9 cellular contexts compared by ENCODE assay signal in genomic region chr6:167501831-167502385, GRCh38.
DNase-seq lines count a peak whose midpoint lies in the region; ATAC-seq and TF ChIP-seq lines count a peak whose summit lies in the region.
"Had no signal": no experiment of that assay in that cellular context is flagged by ENCODE, and none has a peak within 500 bp of the region (broad histone marks: within the 10 kb centered on the region; RNA-seq: fewer than 3 reads in every experiment).

No MANE protein-coding gene starts in this region.

- peaks cover 16% of the 10 kb centered on the region for H3K27me3 Mint-ChIP-seq in osteocyte (ENCODE audit: unreplicated experiment)
- H3K27me3 Mint-ChIP-seq: activated naive CD8-positive, alpha-beta T cell had no signal

- ATAC-seq in foreskin keratinocyte (no peak), HG03196 (IDR thresholded peaks at IDR 0.05; ENCODE audit: unreplicated experiment) (no peak)

- peak; percentile 17 for DNase-seq in NCI-H187 treated with DMSO at 0.1 percent for 48 hours (lab: John Stamatoyannopoulos, UW)
- DNase-seq in NCI-H187 (lab: John Stamatoyannopoulos, UW), result no peak
- DNase-seq in MV-4-11 (lab: John Stamatoyannopoulos, UW), result peak; percentile 24
- peak; percentile 54 for DNase-seq in dermis blood vessel endothelial cell
- DNase-seq in osteocyte (ENCODE audit: extremely low spot score, unreplicated experiment), result no peak
- DNase-seq in foreskin keratinocyte, result no peak
- DNase-seq in cortex of kidney (lab: John Stamatoyannopoulos, UW), result no peak

- peaks cover 9% of the 10 kb centered on the region for H3K4me1 Mint-ChIP-seq in osteocyte (ENCODE audit: unreplicated experiment)

- H3K4me1 ChIP-seq in foreskin keratinocyte, result no peaks in the 10 kb centered on the region

- no peaks in the 10 kb centered on the region for H3K9me3 Mint-ChIP-seq in osteocyte (ENCODE audit: unreplicated experiment)

- no peaks in the 10 kb centered on the region for H3K27me3 ChIP-seq in foreskin keratinocyte

- H3K27ac ChIP-seq in foreskin keratinocyte, result no peak overlapping the region

- no peaks in the 10 kb centered on the region for H3K36me3 Mint-ChIP-seq in osteocyte (ENCODE audit: unreplicated experiment)
- H3K36me3 Mint-ChIP-seq: activated naive CD8-positive, alpha-beta T cell had no signal

- TF ChIP-seq CTCF in osteocyte (IDR thresholded peaks at IDR 0.05), result peak; percentile 31
- no peak for TF ChIP-seq CTCF in foreskin keratinocyte (conservative IDR thresholded peaks at IDR 0.05)

- no peak overlapping the region for H3K27ac Mint-ChIP-seq in osteocyte (ENCODE audit: unreplicated experiment)
- H3K27ac Mint-ChIP-seq: activated naive CD8-positive, alpha-beta T cell had no signal

- H3K4me3 Mint-ChIP-seq in osteocyte (ENCODE audit: unreplicated experiment), result no peak overlapping the region
- H3K4me3 Mint-ChIP-seq: activated naive CD8-positive, alpha-beta T cell had no signal

Comparison
In these comparisons a context has a peak if more than half of its experiments do, and no peak if none do; other contexts are left out.
1. DNase-seq: peak in NCI-H187 treated with DMSO at 0.1 percent for 48 hours (single experiment), MV-4-11 (single experiment) and dermis blood vessel endothelial cell (single experiment); none in NCI-H187 (0 of 2), osteocyte (single experiment), foreskin keratinocyte (0 of 2) and cortex of kidney (single experiment).